Comparison of ENCODE assay signal across 1 cellular context in genomic region chr3:156610154-156610553, GRCh38.
TF ChIP-seq lines count a peak whose summit lies in the region.

No MANE protein-coding gene starts in this region.

TF ChIP-seq in GM23338, 12 proteins besides CTCF, POLR2A, EP300 and RAD21:
- TF ChIP-seq ZNF462 (CRISPR knock-in tag; IDR thresholded peaks at IDR 0.05) (no peak), JUNB (IDR thresholded peaks at IDR 0.05; ENCODE audit: unreplicated experiment) (no peak), ZNF114 (CRISPR knock-in tag; IDR thresholded peaks at IDR 0.05) (no peak), CREB1 (CRISPR knock-in tag; IDR thresholded peaks at IDR 0.05; ENCODE audit: low read depth) (no peak), EZH2phosphoT487 (IDR thresholded peaks at IDR 0.05; ENCODE audit: unreplicated experiment) (no peak), ZNF331 (CRISPR knock-in tag; IDR thresholded peaks at IDR 0.05; ENCODE audit: low read depth) (no peak), NANOG (IDR thresholded peaks at IDR 0.05; ENCODE audit: borderline replicate concordance) (no peak), EZH2 (IDR thresholded peaks at IDR 0.05; ENCODE audit: low read depth, unreplicated experiment) (no peak)
- TF ChIP-seq, protein P1, sequence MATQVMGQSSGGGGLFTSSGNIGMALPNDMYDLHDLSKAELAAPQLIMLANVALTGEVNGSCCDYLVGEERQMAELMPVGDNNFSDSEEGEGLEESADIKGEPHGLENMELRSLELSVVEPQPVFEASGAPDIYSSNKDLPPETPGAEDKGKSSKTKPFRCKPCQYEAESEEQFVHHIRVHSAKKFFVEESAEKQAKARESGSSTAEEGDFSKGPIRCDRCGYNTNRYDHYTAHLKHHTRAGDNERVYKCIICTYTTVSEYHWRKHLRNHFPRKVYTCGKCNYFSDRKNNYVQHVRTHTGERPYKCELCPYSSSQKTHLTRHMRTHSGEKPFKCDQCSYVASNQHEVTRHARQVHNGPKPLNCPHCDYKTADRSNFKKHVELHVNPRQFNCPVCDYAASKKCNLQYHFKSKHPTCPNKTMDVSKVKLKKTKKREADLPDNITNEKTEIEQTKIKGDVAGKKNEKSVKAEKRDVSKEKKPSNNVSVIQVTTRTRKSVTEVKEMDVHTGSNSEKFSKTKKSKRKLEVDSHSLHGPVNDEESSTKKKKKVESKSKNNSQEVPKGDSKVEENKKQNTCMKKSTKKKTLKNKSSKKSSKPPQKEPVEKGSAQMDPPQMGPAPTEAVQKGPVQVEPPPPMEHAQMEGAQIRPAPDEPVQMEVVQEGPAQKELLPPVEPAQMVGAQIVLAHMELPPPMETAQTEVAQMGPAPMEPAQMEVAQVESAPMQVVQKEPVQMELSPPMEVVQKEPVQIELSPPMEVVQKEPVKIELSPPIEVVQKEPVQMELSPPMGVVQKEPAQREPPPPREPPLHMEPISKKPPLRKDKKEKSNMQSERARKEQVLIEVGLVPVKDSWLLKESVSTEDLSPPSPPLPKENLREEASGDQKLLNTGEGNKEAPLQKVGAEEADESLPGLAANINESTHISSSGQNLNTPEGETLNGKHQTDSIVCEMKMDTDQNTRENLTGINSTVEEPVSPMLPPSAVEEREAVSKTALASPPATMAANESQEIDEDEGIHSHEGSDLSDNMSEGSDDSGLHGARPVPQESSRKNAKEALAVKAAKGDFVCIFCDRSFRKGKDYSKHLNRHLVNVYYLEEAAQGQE (IDR thresholded peaks at IDR 0.05; ENCODE audit: unreplicated experiment) = no peak
- TF ChIP-seq, protein P2, sequence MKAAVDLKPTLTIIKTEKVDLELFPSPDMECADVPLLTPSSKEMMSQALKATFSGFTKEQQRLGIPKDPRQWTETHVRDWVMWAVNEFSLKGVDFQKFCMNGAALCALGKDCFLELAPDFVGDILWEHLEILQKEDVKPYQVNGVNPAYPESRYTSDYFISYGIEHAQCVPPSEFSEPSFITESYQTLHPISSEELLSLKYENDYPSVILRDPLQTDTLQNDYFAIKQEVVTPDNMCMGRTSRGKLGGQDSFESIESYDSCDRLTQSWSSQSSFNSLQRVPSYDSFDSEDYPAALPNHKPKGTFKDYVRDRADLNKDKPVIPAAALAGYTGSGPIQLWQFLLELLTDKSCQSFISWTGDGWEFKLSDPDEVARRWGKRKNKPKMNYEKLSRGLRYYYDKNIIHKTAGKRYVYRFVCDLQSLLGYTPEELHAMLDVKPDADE (IDR thresholded peaks at IDR 0.05) = no peak
